ENCODE assay signal across 9 cellular contexts in the genomic region with DNA sequence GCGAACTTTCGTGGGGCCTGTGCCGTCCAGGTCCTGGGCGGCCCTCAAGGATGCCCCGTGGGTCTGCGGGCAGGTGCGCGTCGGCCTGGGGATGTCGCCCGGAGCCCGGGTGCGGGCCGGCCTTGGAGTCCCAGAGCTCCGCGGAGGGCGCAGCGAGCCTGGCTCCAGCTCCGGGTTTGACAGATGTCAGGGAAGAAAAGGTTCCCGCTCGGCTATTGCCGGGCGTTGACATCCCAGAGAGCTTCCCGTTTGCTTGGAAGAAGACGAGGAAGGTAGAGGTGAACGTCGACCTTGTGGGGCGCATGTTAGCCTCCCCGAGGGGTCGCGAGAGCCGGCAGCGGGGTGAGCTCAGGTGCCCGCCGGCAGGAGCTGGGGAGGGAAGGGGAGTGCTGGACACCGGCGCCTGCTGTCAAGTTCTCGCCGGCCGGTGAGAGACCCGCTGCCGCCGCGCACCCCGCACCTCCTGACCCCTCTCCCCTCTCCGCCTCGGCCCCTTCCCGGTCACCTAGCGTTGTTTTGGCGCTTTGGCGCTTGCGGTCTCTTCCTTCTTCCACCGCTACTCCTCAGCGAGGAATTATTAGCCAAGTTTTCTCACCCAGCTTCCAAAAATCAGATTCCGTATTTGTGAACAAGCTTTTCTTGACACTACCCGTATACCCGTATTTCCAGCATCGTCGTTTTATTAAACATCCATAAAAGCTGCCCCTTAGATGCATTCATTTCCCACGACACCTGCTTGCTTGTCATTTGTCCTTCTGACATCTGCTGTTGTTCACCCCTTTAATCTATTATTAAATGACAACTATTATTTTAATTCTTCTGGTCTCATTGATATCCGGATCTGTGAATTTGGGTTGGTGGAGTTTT. TPM values are rescaled to one million over a fixed set of nuclear protein-coding genes. Genes with fewer than 3 reads are reported as not detected.
A peak's percentile ranks its signal among the peaks of the same experiment; 100 is the strongest.
DNase-seq lines count a peak whose midpoint lies in the region; ATAC-seq, FAIRE-seq and TF ChIP-seq lines count a peak whose summit lies in the region.
"Had no signal": no experiment of that assay in that cellular context is flagged by ENCODE, and none has a peak within 500 bp of the region (broad histone marks: within the 10 kb centered on the region; RNA-seq: fewer than 3 reads in every experiment).

No MANE protein-coding gene starts in this region.

- peak overlapping the region; percentile 78 for H2AFZ ChIP-seq in KMS-11 (ENCODE audit: low read depth)

- peak overlapping the region; percentile 82 for H3K4me2 ChIP-seq in KMS-11

- H3K27ac ChIP-seq in KMS-11: peak overlapping the region; percentile 84
- no peak overlapping the region for H3K27ac ChIP-seq in colonic mucosa

- H3K36me3 ChIP-seq in KMS-11 (ENCODE audit: insufficient read depth) (no peaks in the 10 kb centered on the region), colonic mucosa (no peaks in the 10 kb centered on the region), mucosa of descending colon (ENCODE audit: low read depth) (no peaks in the 10 kb centered on the region)

- peak overlapping the region; percentile 89 for H3K9ac ChIP-seq in KMS-11
- H3K9ac ChIP-seq in colonic mucosa (ENCODE audit: low read depth in 2 of 2, low read length in 2 of 2): peak overlapping the region; percentile 74 to 75

- intact Hi-C loops in colonic mucosa (cut with DNase I): no loop called here
- intact Hi-C loops in mucosa of descending colon (cut with DNase I, micrococcal nuclease): no loop called here

- H3K4me3 ChIP-seq in KMS-11 (IDR thresholded peaks at IDR 0.05; ENCODE audit: insufficient read depth, low read depth, low read length) (no peak overlapping the region), colonic mucosa (peak overlapping the region; percentile 98), mucosa of descending colon (peak overlapping the region; percentile 90)

- H3K27me3 ChIP-seq in KMS-11 (ENCODE audit: insufficient read depth, low read depth) (no peaks in the 10 kb centered on the region), colonic mucosa (no peaks in the 10 kb centered on the region)

- peaks cover 14% of the 10 kb centered on the region for H4K20me1 ChIP-seq in KMS-11 (ENCODE audit: insufficient read depth)

- TF ChIP-seq CTCF in KMS-11 (conservative IDR thresholded peaks at IDR 0.05; ENCODE audit: low read depth, low read length) (no peak), colonic mucosa (IDR thresholded peaks at IDR 0.05) (no peak), mucosa of descending colon (IDR thresholded peaks at IDR 0.05) (no peak), D721Med (IDR thresholded peaks at IDR 0.05; ENCODE audit: insufficient read depth, missing control alignments) (no peak)

- peaks cover 32% of the 10 kb centered on the region for H3K4me1 ChIP-seq in KMS-11 (ENCODE audit: low read depth, poor library complexity, severe bottlenecking)
- H3K4me1 ChIP-seq in colonic mucosa: peaks cover 11% of the 10 kb centered on the region
- H3K4me1 ChIP-seq in mucosa of descending colon (ENCODE audit: low read depth): peaks cover 16% of the 10 kb centered on the region

- no peaks in the 10 kb centered on the region for H3K9me3 ChIP-seq in colonic mucosa
- no peaks in the 10 kb centered on the region for H3K9me3 ChIP-seq in mucosa of descending colon

- ATAC-seq in mucosa of descending colon: peak; percentile 1

- DNase-seq in DMS79 treated with DMSO at 0.1 percent for 48 hours (lab: John Stamatoyannopoulos, UW) (peak; percentile 46), DMS79 (lab: John Stamatoyannopoulos, UW) (no peak), colonic mucosa (no peak), mucosa of descending colon (peak; percentile 42 to 61 (median 56)), mucosa of gallbladder (ENCODE audit: low spot score) (no peak), D721Med (ENCODE audit: insufficient read length, low spot score) (no peak)
- DNase-seq in effector CD4-positive, alpha-beta T cell: no peak

- no peak for FAIRE-seq in D721Med (lab: Jason Lieb, UNC)
- FAIRE-seq: A204.1 had no signal

- peaks cover 55% of the 10 kb centered on the region for H3K79me2 ChIP-seq in KMS-11 (ENCODE audit: insufficient read depth, low read depth)

RNA-seq across cellular contexts. Expression of a gene that starts 1.3 kb away (rescaled TPM):
- 10 to 100 TPM in 1 of 2 donors, 1 to 10 TPM in 1; 10.0 to 14.6 TPM for total RNA-seq in colonic mucosa
- total RNA-seq in mucosa of descending colon: 10 to 100 TPM; 26.6 to 40.1 (median 29.8) TPM
- total RNA-seq in mucosa of gallbladder: 21.2 TPM

Comparison
In these comparisons a context has a peak if more than half of its experiments do, and no peak if none do; other contexts are left out.
1. DNase-seq: peak in DMS79 treated with DMSO at 0.1 percent for 48 hours (single experiment) and mucosa of descending colon (3 of 3); none in DMS79 (single experiment), colonic mucosa (single experiment), mucosa of gallbladder (single experiment), effector CD4-positive, alpha-beta T cell (single experiment) and D721Med (single experiment).